ENCODE assay signal across 13 cellular contexts in the genomic region with DNA sequence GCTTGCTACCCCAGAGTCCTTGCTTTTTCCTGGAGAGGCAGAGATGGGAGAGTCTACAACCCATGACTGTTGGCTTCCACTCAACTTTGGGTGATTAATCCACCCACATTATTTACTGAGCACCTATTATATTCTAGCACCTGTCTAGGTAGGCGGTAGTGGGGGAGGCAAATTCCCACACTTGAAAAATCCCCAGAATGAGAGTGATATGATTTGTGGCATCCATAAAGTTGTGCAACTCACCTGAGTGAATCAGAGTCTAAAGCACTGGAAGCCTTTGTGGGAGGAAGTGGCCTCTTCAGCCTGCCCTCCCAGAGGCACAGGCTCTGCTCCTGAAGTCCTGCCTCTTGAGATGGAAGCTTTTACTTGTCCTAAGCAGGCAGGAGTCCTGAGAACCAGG. TPM values are rescaled to one million over a fixed set of nuclear protein-coding genes. Genes with fewer than 3 reads are reported as not detected.
A peak's percentile ranks its signal among the peaks of the same experiment; 100 is the strongest.
DNase-seq lines count a peak whose midpoint lies in the region; ATAC-seq, FAIRE-seq and TF ChIP-seq lines count a peak whose summit lies in the region.
"Had no signal": no experiment of that assay in that cellular context is flagged by ENCODE, and none has a peak within 500 bp of the region (broad histone marks: within the 10 kb centered on the region; RNA-seq: fewer than 3 reads in every experiment).

No MANE protein-coding gene starts in this region.

- H3K9ac ChIP-seq in HUES64 (ENCODE audit: low read depth, low read length) = no peak overlapping the region; the same call in 1 of the 2 replicates

- no peak overlapping the region; the same call in 1 of the 2 replicates for H3K27ac Mint-ChIP-seq in GM23338
- H3K27ac Mint-ChIP-seq: stimulated activated memory B cell treated with anti-CD40 and anti-IgM and Interleukin-4, amounts not matched to agents 10 μg/mL and 1 μg/mL and 100 μg/mL, for 72 hours had no signal

- peaks cover 11% of the 10 kb centered on the region for H3K4me1 ChIP-seq in GM23338 (ENCODE audit: insufficient read depth)
- H3K4me1 ChIP-seq in HUES64 (ENCODE audit: insufficient read depth, low read length) = peaks cover 11% of the 10 kb centered on the region
- H3K4me1 ChIP-seq in mesodermal cell (ENCODE audit: control insufficient read depth, insufficient read depth, low read length, poor library complexity, severe bottlenecking) = no peaks in the 10 kb centered on the region

- no peaks in the 10 kb centered on the region for H3K79me2 ChIP-seq in GM23338 (replicated peaks; ENCODE audit: insufficient read depth)

- H3K9me3 ChIP-seq in HUES64 (ENCODE audit: insufficient read depth, low read depth, low read length) (no peaks in the 10 kb centered on the region), mesodermal cell (ENCODE audit: control insufficient read depth, low read length) (no peaks in the 10 kb centered on the region)

- peaks cover 24% of the 10 kb centered on the region for H3K4me1 Mint-ChIP-seq in GM23338
- H3K4me1 Mint-ChIP-seq: stimulated activated memory B cell treated with anti-CD40 and anti-IgM and Interleukin-4, amounts not matched to agents 10 μg/mL and 1 μg/mL and 100 μg/mL, for 72 hours had no signal

- H3K36me3 Mint-ChIP-seq in GM23338 (ENCODE audit: low read depth) = no peaks in the 10 kb centered on the region
- H3K36me3 Mint-ChIP-seq: stimulated activated memory B cell treated with anti-CD40 and anti-IgM and Interleukin-4, amounts not matched to agents 10 μg/mL and 1 μg/mL and 100 μg/mL, for 72 hours had no signal

- H3K27ac ChIP-seq in GM23338 (ENCODE audit: low read depth) (no peak overlapping the region), HUES64 (ENCODE audit: low read depth, low read length) (peak overlapping the region; percentile 3; the same call in 1 of the 2 replicates), mesodermal cell (ENCODE audit: low read depth, low read length, severe bottlenecking) (peak overlapping the region; percentile 43)
- H3K27ac ChIP-seq: HL-60 had no signal

- H3K27me3 Mint-ChIP-seq in GM23338 (ENCODE audit: insufficient read depth, low read depth, poor library complexity) = no peaks in the 10 kb centered on the region

- DNase-seq in GM23338 (ENCODE audit: low spot score) (no peak), amniotic epithelial cell (ENCODE audit: low read depth) (peak; percentile 63), DMS153 (lab: John Stamatoyannopoulos, UW) (no peak), D721Med (ENCODE audit: insufficient read length, low spot score) (no peak)
- DNase-seq: central memory CD4-positive, alpha-beta T cell; DMS 273 treated with DMSO at 0.1 percent for 48 hours; kidney; NCI-H1105 treated with DMSO at 0.1 percent for 48 hours had no signal

- FAIRE-seq in D721Med (lab: Jason Lieb, UNC) = no peak
- FAIRE-seq: kidney had no signal

- H3K9me2 ChIP-seq in GM23338 (ENCODE audit: insufficient read depth) = peaks cover 36% of the 10 kb centered on the region

- no peak overlapping the region for H3K4me3 Mint-ChIP-seq in GM23338
- H3K4me3 Mint-ChIP-seq: stimulated activated memory B cell treated with anti-CD40 and anti-IgM and Interleukin-4, amounts not matched to agents 10 μg/mL and 1 μg/mL and 100 μg/mL, for 72 hours had no signal

- H3K27me3 ChIP-seq in GM23338 (ENCODE audit: insufficient read depth) (no peaks in the 10 kb centered on the region), HUES64 (ENCODE audit: insufficient read depth, low read length) (no peaks in the 10 kb centered on the region)

- TF ChIP-seq CTCF in GM23338 (conservative IDR thresholded peaks at IDR 0.05; ENCODE audit: low read depth in 2 of 2) = no peak
- TF ChIP-seq CTCF in D721Med (IDR thresholded peaks at IDR 0.05; ENCODE audit: insufficient read depth, missing control alignments) = no peak

- no peaks in the 10 kb centered on the region for H3F3A ChIP-seq in GM23338 (replicated peaks; ENCODE audit: low read depth)

- no peaks in the 10 kb centered on the region for H4K20me1 ChIP-seq in GM23338 (replicated peaks; ENCODE audit: insufficient read depth)

- 86% methylated on average over 1 of the region's 1 CpG for WGBS in HUES64
- no CpG with 5 or more reads among the region's 1 CpG for WGBS in mesodermal cell (ENCODE audit: insufficient coverage in 2 of 2), 2 experiments

- H3K4me3 ChIP-seq in GM23338 (no peak overlapping the region), HUES64 (ENCODE audit: low read length) (no peak overlapping the region), mesodermal cell (ENCODE audit: extremely low read depth, insufficient read depth, low read length, poor library complexity, severe bottlenecking) (no peak overlapping the region)

- H3K9me3 Mint-ChIP-seq in GM23338 = no peaks in the 10 kb centered on the region
- H3K9me3 Mint-ChIP-seq: stimulated activated memory B cell treated with anti-CD40 and anti-IgM and Interleukin-4, amounts not matched to agents 10 μg/mL and 1 μg/mL and 100 μg/mL, for 72 hours had no signal

- H2AFZ ChIP-seq in GM23338 = peak overlapping the region; percentile 91

- H3K36me3 ChIP-seq in GM23338 (ENCODE audit: insufficient read depth) = no peaks in the 10 kb centered on the region
- no peaks in the 10 kb centered on the region for H3K36me3 ChIP-seq in HUES64 (ENCODE audit: insufficient read depth, low read length)
- H3K36me3 ChIP-seq in mesodermal cell (ENCODE audit: control insufficient read depth, insufficient read depth, low read length) = no peaks in the 10 kb centered on the region

- ATAC-seq in GM23338 = no peak
- no peak for ATAC-seq in HG02852 (IDR thresholded peaks at IDR 0.05; ENCODE audit: unreplicated experiment)
- ATAC-seq: stimulated activated memory B cell treated with anti-CD40 and anti-IgM and Interleukin-4, amounts not matched to agents 10 μg/mL and 1 μg/mL and 100 μg/mL, for 72 hours had no signal

- H3K4me2 ChIP-seq in GM23338 = peak overlapping the region; percentile 57

TF ChIP-seq in GM23338, 12 proteins besides CTCF, POLR2A, EP300 and RAD21 (continues in another document):
- TF ChIP-seq, protein P1, sequence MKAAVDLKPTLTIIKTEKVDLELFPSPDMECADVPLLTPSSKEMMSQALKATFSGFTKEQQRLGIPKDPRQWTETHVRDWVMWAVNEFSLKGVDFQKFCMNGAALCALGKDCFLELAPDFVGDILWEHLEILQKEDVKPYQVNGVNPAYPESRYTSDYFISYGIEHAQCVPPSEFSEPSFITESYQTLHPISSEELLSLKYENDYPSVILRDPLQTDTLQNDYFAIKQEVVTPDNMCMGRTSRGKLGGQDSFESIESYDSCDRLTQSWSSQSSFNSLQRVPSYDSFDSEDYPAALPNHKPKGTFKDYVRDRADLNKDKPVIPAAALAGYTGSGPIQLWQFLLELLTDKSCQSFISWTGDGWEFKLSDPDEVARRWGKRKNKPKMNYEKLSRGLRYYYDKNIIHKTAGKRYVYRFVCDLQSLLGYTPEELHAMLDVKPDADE (IDR thresholded peaks at IDR 0.05) = no peak
- TF ChIP-seq, protein P2, sequence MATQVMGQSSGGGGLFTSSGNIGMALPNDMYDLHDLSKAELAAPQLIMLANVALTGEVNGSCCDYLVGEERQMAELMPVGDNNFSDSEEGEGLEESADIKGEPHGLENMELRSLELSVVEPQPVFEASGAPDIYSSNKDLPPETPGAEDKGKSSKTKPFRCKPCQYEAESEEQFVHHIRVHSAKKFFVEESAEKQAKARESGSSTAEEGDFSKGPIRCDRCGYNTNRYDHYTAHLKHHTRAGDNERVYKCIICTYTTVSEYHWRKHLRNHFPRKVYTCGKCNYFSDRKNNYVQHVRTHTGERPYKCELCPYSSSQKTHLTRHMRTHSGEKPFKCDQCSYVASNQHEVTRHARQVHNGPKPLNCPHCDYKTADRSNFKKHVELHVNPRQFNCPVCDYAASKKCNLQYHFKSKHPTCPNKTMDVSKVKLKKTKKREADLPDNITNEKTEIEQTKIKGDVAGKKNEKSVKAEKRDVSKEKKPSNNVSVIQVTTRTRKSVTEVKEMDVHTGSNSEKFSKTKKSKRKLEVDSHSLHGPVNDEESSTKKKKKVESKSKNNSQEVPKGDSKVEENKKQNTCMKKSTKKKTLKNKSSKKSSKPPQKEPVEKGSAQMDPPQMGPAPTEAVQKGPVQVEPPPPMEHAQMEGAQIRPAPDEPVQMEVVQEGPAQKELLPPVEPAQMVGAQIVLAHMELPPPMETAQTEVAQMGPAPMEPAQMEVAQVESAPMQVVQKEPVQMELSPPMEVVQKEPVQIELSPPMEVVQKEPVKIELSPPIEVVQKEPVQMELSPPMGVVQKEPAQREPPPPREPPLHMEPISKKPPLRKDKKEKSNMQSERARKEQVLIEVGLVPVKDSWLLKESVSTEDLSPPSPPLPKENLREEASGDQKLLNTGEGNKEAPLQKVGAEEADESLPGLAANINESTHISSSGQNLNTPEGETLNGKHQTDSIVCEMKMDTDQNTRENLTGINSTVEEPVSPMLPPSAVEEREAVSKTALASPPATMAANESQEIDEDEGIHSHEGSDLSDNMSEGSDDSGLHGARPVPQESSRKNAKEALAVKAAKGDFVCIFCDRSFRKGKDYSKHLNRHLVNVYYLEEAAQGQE (IDR thresholded peaks at IDR 0.05; ENCODE audit: unreplicated experiment) = no peak
- TF ChIP-seq EZH2phosphoT487 (IDR thresholded peaks at IDR 0.05; ENCODE audit: unreplicated experiment) (no peak), STAT1 (IDR thresholded peaks at IDR 0.05; ENCODE audit: unreplicated experiment) (no peak)

RNA-seq across cellular contexts. Expression of a gene that starts 40.4 kb away (rescaled TPM):
- total RNA-seq in GM23338 (2014; rRNA removed; shearing (Covaris generic)) = 558 and 566 TPM in 2 replicates
- 84.3 and 89.4 TPM in 2 replicates for polyA plus RNA-seq in GM23338 (2016; fragmentation: Nextera tagmentation; extraction: Ambion mirVana)
- polyA plus RNA-seq in HUES64 (2013, experiment 1 of 2) = 325 TPM
- polyA plus RNA-seq in HUES64 (2013, experiment 2 of 2) = 344 TPM
- 417 TPM for polyA plus RNA-seq in mesodermal cell (2013, experiment 1 of 2)
- polyA plus RNA-seq in mesodermal cell (2013, experiment 2 of 2) = 376 TPM
